In genomic region chr20:49987868-49988690, GRCh38 we compare ENCODE assay signal across 14 cellular contexts. TPM values are rescaled to one million over a fixed set of nuclear protein-coding genes. Genes with fewer than 3 reads are reported as not detected.
DNase-seq lines count a peak whose midpoint lies in the region; ATAC-seq and TF ChIP-seq lines count a peak whose summit lies in the region.
"Had no signal": no experiment of that assay in that cellular context is flagged by ENCODE, and none has a peak within 500 bp of the region (broad histone marks: within the 10 kb centered on the region; RNA-seq: fewer than 3 reads in every experiment).

No MANE protein-coding gene starts in this region.

- H3K4me3 ChIP-seq in SJCRH30 = no peak overlapping the region
- H3K4me3 ChIP-seq in gastroesophageal sphincter = no peak overlapping the region
- no peak overlapping the region for H3K4me3 ChIP-seq in smooth muscle cell
- H3K4me3 ChIP-seq: colonic mucosa had no signal

- H3K9me3 ChIP-seq in SJCRH30 (replicated peaks) (no peaks in the 10 kb centered on the region), gastroesophageal sphincter (no peaks in the 10 kb centered on the region), smooth muscle cell (replicated peaks; ENCODE audit: low read depth) (no peaks in the 10 kb centered on the region)
- H3K9me3 ChIP-seq: colonic mucosa had no signal

- DNase-seq in ELR (ENCODE audit: low read depth) (peak; percentile 59), SJCRH30 (peak; percentile 75 to 78), smooth muscle cell (lab: John Stamatoyannopoulos, UW; ENCODE audit: unreplicated experiment) (no peak), NCI-H1417 treated with DMSO at 0.1 percent for 48 hours (lab: John Stamatoyannopoulos, UW) (no peak)
- no peak for DNase-seq in activated CD8-positive, alpha-beta memory T cell treated with anti-CD3 and anti-CD28 coated beads, Interleukin-2, amount 50 U/mL, for 4 hours
- DNase-seq in activated CD4-positive, alpha-beta T cell treated with anti-CD3 and anti-CD28 coated beads, Interleukin-2, amount 10 ng/mL, durations not matched to agents 7 days and 5 days = no peak
- DNase-seq: activated T-cell treated with anti-CD3 and anti-CD28 coated beads, Interleukin-2, amount 50 U/mL, for 1 hour; colonic mucosa; NCI-H1436; NCI-H446 treated with DMSO at 0.1 percent for 48 hours; stimulated activated CD4-positive, alpha-beta T cell treated with anti-CD3 and anti-CD28 coated beads, Interleukin-1b, Interleukin-23, amount 100 ng/mL, for 48 hours had no signal

- WGBS in gastroesophageal sphincter (ENCODE audit: low coverage in 1 of 2), 2 donors = 84 to 98% methylated on average over 6 to 8 of the region's 18 CpGs
- WGBS in smooth muscle cell (ENCODE audit: low lambda C conversion rate) = 73% methylated on average over 18 of the region's 18 CpGs

- peaks cover 17% of the 10 kb centered on the region for H3K4me1 Mint-ChIP-seq in activated CD4-positive, alpha-beta T cell treated with anti-CD3 and anti-CD28 coated beads, Interleukin-2, amount 10 ng/mL, durations not matched to agents 7 days and 5 days

- H3K4me3 Mint-ChIP-seq in activated CD4-positive, alpha-beta T cell treated with anti-CD3 and anti-CD28 coated beads, Interleukin-2, amount 10 ng/mL, durations not matched to agents 7 days and 5 days = no peak overlapping the region

- CTCF ChIA-PET in activated CD4-positive, alpha-beta T cell treated with anti-CD3 and anti-CD28 coated beads, Interleukin-2, amount 10 ng/mL, durations not matched to agents 7 days and 5 days (lab: Charles Lee) = interaction anchor here (1.0 to 2.7 kb wide), 3 partner anchors 9 to 181 kb away, joined by 3 to 10 read pairs (median 8); no protein-coding TSS in a partner anchor

- POLR2A ChIA-PET in activated CD4-positive, alpha-beta T cell treated with anti-CD3 and anti-CD28 coated beads, Interleukin-2, amount 10 ng/mL, durations not matched to agents 7 days and 5 days (lab: Charles Lee) = no interaction called here

- peak overlapping the region; percentile 78 for H3K4me2 ChIP-seq in smooth muscle cell

- H3K9ac ChIP-seq in smooth muscle cell (ENCODE audit: low read depth) = no peak overlapping the region

- H2AFZ ChIP-seq in smooth muscle cell (ENCODE audit: low read depth) = no peak overlapping the region

- H3F3A ChIP-seq in smooth muscle cell (ENCODE audit: low read depth) = peaks cover 35% of the 10 kb centered on the region

- no peak for TF ChIP-seq EP300 in gastroesophageal sphincter (IDR thresholded peaks at IDR 0.05)

- peaks cover 37% of the 10 kb centered on the region for H3K79me2 ChIP-seq in smooth muscle cell (ENCODE audit: low read depth)

- H3K4me1 ChIP-seq in SJCRH30 (peaks cover 64% of the 10 kb centered on the region), gastroesophageal sphincter (peaks cover 0 to 79% (median 34%) of the 10 kb centered on the region in 3 donors), smooth muscle cell (ENCODE audit: low read depth) (peaks cover 58% of the 10 kb centered on the region)

- H3K36me3 ChIP-seq in SJCRH30 = peaks cover 57% of the 10 kb centered on the region
- H3K36me3 ChIP-seq in gastroesophageal sphincter = peaks cover 0 to 8% of the 10 kb centered on the region in 2 donors
- no peaks in the 10 kb centered on the region for H3K36me3 ChIP-seq in smooth muscle cell (ENCODE audit: low read depth)
- H3K36me3 ChIP-seq: colonic mucosa had no signal

- peaks cover 39% of the 10 kb centered on the region for H4K20me1 ChIP-seq in smooth muscle cell (ENCODE audit: low read depth)

- TF ChIP-seq POLR2A in gastroesophageal sphincter (IDR thresholded peaks at IDR 0.05) = no peak

- TF ChIP-seq CTCF in gastroesophageal sphincter (IDR thresholded peaks at IDR 0.05) (no peak), smooth muscle cell (IDR thresholded peaks at IDR 0.05; ENCODE audit: borderline replicate concordance, insufficient read depth, poor library complexity, severe bottlenecking) (no peak)

- H3K27ac Mint-ChIP-seq in activated CD4-positive, alpha-beta T cell treated with anti-CD3 and anti-CD28 coated beads, Interleukin-2, amount 10 ng/mL, durations not matched to agents 7 days and 5 days = no peak overlapping the region

- ATAC-seq in gastroesophageal sphincter = no peak
- no peak for ATAC-seq in GM19452 (IDR thresholded peaks at IDR 0.05; ENCODE audit: unreplicated experiment)
- ATAC-seq: esophagus mucosa had no signal

- H3K36me3 Mint-ChIP-seq in activated CD4-positive, alpha-beta T cell treated with anti-CD3 and anti-CD28 coated beads, Interleukin-2, amount 10 ng/mL, durations not matched to agents 7 days and 5 days (ENCODE audit: low read depth) = no peaks in the 10 kb centered on the region

- peak overlapping the region; percentile 57 for H3K27ac ChIP-seq in SJCRH30
- peak overlapping the region in 3 of 4 donors; percentile 73 to 80 (median 78) for H3K27ac ChIP-seq in gastroesophageal sphincter
- H3K27ac ChIP-seq in smooth muscle cell (ENCODE audit: low read depth) = peak overlapping the region; percentile 91

- H3K27me3 ChIP-seq in SJCRH30 (no peaks in the 10 kb centered on the region), gastroesophageal sphincter (no peaks in the 10 kb centered on the region), smooth muscle cell (ENCODE audit: low read depth) (no peaks in the 10 kb centered on the region)
- H3K27me3 ChIP-seq: colonic mucosa had no signal

- no peaks in the 10 kb centered on the region for H3K9me3 Mint-ChIP-seq in activated CD4-positive, alpha-beta T cell treated with anti-CD3 and anti-CD28 coated beads, Interleukin-2, amount 10 ng/mL, durations not matched to agents 7 days and 5 days

- peaks cover under 1% of the 10 kb centered on the region for H3K27me3 Mint-ChIP-seq in activated CD4-positive, alpha-beta T cell treated with anti-CD3 and anti-CD28 coated beads, Interleukin-2, amount 10 ng/mL, durations not matched to agents 7 days and 5 days

RNA-seq across cellular contexts. Expression of gene SNAI1, which starts 5.3 kb away (rescaled TPM):
- 29.7 and 30.7 TPM in 2 replicates for total RNA-seq in SJCRH30 (2014; rRNA removed; shearing (Covaris generic))
- total RNA-seq in gastroesophageal sphincter = 1 to 10 TPM in 3 of 4 donors, under 1 TPM in 1; 0.79 to 2.6 (median 1.2) TPM
- total RNA-seq in smooth muscle cell = 3.7 and 5.6 TPM in 2 replicates
- 16.1 and 20.7 TPM in 2 replicates for polyA plus RNA-seq in smooth muscle cell
- under 1 TPM in 1 of 2 experiments, not detected in 1; 0.15 TPM for total RNA-seq in activated CD4-positive, alpha-beta T cell treated with anti-CD3 and anti-CD28 coated beads, Interleukin-2, amount 10 ng/mL, durations not matched to agents 7 days and 5 days

RNA-seq across cellular contexts. Expression of gene RNF114, which starts 51.9 kb away (rescaled TPM):
- total RNA-seq in SJCRH30 (2014; rRNA removed; shearing (Covaris generic)) = 107 and 108 TPM in 2 replicates
- total RNA-seq in gastroesophageal sphincter (100 to 1,000 TPM in 2 of 4 donors, 10 to 100 TPM in 2; 80.3 to 109 (median 101) TPM), smooth muscle cell (54.2 and 62.7 TPM in 2 replicates)
- polyA plus RNA-seq in smooth muscle cell = 80.5 and 87.2 TPM in 2 replicates
- total RNA-seq in activated CD4-positive, alpha-beta T cell treated with anti-CD3 and anti-CD28 coated beads, Interleukin-2, amount 10 ng/mL, durations not matched to agents 7 days and 5 days = 10 to 100 TPM; 55.8 to 59.5 TPM

Comparison
In these comparisons a context has a peak if more than half of its experiments do, and no peak if none do; other contexts are left out.
1. DNase-seq: peak in ELR (single experiment) and SJCRH30 (2 of 2); none in smooth muscle cell (single experiment), NCI-H1417 treated with DMSO at 0.1 percent for 48 hours (single experiment), activated CD8-positive, alpha-beta memory T cell treated with anti-CD3 and anti-CD28 coated beads, Interleukin-2, amount 50 U/mL, for 4 hours (single experiment) and activated CD4-positive, alpha-beta T cell treated with anti-CD3 and anti-CD28 coated beads, Interleukin-2, amount 10 ng/mL, durations not matched to agents 7 days and 5 days (single experiment).
2. Peak in every context shown above with its lines, with median percentiles within 50 percentile points of each other: H3K27ac ChIP-seq.